8 cellular contexts compared by ENCODE assay signal in the genomic region with DNA sequence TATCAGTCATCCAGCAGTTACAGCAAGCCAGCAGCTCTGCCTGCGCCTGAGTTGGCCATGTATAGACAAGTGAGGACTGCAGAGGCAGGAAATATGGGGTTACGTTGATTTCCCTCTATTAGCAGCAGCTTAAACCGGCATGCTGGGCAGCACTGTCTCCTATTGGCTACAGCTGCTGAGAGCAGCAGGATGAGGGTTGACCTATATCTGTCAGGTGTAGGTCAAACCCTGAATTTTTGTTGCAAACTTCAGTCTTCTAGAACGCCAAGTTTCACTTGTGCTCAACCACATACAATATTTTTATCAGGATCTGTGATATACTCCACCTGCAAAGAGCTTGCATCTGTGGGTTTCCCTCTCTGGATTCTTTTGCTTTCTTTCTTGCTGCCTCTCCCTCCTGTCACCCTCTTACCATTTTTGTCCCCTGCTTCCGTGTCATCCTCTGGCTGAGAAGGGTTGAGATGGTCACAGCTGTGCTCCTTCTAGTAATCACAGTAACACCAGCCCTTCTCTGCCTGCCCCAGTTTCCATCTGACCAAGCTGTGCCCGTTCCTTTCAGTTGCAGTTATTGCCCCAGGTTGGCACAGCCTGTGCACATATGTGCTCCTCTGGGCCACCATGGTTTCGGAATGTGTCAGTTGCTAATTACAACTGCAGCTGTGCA.
DNase-seq lines count a peak whose midpoint lies in the region; ATAC-seq, FAIRE-seq and TF ChIP-seq lines count a peak whose summit lies in the region.

No MANE protein-coding gene starts in this region.

- peaks cover 4% of the 10 kb centered on the region for H3K27me3 Mint-ChIP-seq in T-helper 2 cell treated with Interferon-gamma antibody and Interleukin-4, amounts not matched to agents 5 μg/mL and 100 μg/mL, for 36 hours (ENCODE audit: low read depth)
- no peaks in the 10 kb centered on the region for H3K27me3 Mint-ChIP-seq in effector memory CD8-positive, alpha-beta T cell

- no peak for TF ChIP-seq POLR2A in H54 (IDR thresholded peaks at IDR 0.05; ENCODE audit: low read depth, low read length)

- no peaks in the 10 kb centered on the region for H3K9me3 Mint-ChIP-seq in T-helper 2 cell treated with Interferon-gamma antibody and Interleukin-4, amounts not matched to agents 5 μg/mL and 100 μg/mL, for 36 hours
- no peaks in the 10 kb centered on the region for H3K9me3 Mint-ChIP-seq in effector memory CD8-positive, alpha-beta T cell

- peak overlapping the region; percentile 71 for H3K4me3 Mint-ChIP-seq in T-helper 2 cell treated with Interferon-gamma antibody and Interleukin-4, amounts not matched to agents 5 μg/mL and 100 μg/mL, for 36 hours
- peak overlapping the region; percentile 70 to 72 for H3K4me3 Mint-ChIP-seq in effector memory CD8-positive, alpha-beta T cell

- ATAC-seq in GM19023 (IDR thresholded peaks at IDR 0.05; ENCODE audit: unreplicated experiment) (peak; percentile 91), HG02973 (IDR thresholded peaks at IDR 0.05; ENCODE audit: unreplicated experiment) (peak; percentile 92)
- peak; percentile 87 for ATAC-seq in effector memory CD8-positive, alpha-beta T cell (replicated peaks)

- peak; percentile 46 for DNase-seq in T-helper 2 cell treated with Interferon-gamma antibody and Interleukin-4, amounts not matched to agents 5 μg/mL and 100 μg/mL, for 36 hours (ENCODE audit: low spot score)
- DNase-seq in effector memory CD8-positive, alpha-beta T cell: peak; percentile 45 to 56 (median 49)
- DNase-seq in stimulated activated naive CD4-positive, alpha-beta T cell (lab: John Stamatoyannopoulos, UW): peak in 4 of 6 experiments; percentile 2 to 34 (median 16)
- no peak for DNase-seq in H54 (ENCODE audit: insufficient read length, low spot score)
- no peak for DNase-seq in islet precursor cell
- no peak for DNase-seq in superior temporal gyrus (ENCODE audit: extremely low spot score)

- H3K36me3 Mint-ChIP-seq in T-helper 2 cell treated with Interferon-gamma antibody and Interleukin-4, amounts not matched to agents 5 μg/mL and 100 μg/mL, for 36 hours (ENCODE audit: low read depth): no peaks in the 10 kb centered on the region
- no peaks in the 10 kb centered on the region for H3K36me3 Mint-ChIP-seq in effector memory CD8-positive, alpha-beta T cell (ENCODE audit: insufficient read depth)

- FAIRE-seq in H54 (lab: Jason Lieb, UNC): no peak

- H3K4me1 Mint-ChIP-seq in T-helper 2 cell treated with Interferon-gamma antibody and Interleukin-4, amounts not matched to agents 5 μg/mL and 100 μg/mL, for 36 hours (ENCODE audit: low read depth): peaks cover 24% of the 10 kb centered on the region
- H3K4me1 Mint-ChIP-seq in effector memory CD8-positive, alpha-beta T cell (ENCODE audit: low read depth in 2 of 2): peaks cover 38 to 43% of the 10 kb centered on the region in 2 donors

- H3K27ac Mint-ChIP-seq in T-helper 2 cell treated with Interferon-gamma antibody and Interleukin-4, amounts not matched to agents 5 μg/mL and 100 μg/mL, for 36 hours: peak overlapping the region; percentile 88
- H3K27ac Mint-ChIP-seq in effector memory CD8-positive, alpha-beta T cell: peak overlapping the region; percentile 67 to 79

Comparison
In these comparisons a context has a peak if more than half of its experiments do, and no peak if none do; other contexts are left out.
1. DNase-seq: peak in T-helper 2 cell treated with Interferon-gamma antibody and Interleukin-4, amounts not matched to agents 5 μg/mL and 100 μg/mL, for 36 hours (single experiment), effector memory CD8-positive, alpha-beta T cell (3 of 3) and stimulated activated naive CD4-positive, alpha-beta T cell (4 of 6); none in H54 (single experiment), islet precursor cell (single experiment) and superior temporal gyrus (single experiment).
2. Peak in every context shown above with its lines, with median percentiles within 50 percentile points of each other: ATAC-seq.